23 cellular contexts compared by ENCODE assay signal in the genomic region with DNA sequence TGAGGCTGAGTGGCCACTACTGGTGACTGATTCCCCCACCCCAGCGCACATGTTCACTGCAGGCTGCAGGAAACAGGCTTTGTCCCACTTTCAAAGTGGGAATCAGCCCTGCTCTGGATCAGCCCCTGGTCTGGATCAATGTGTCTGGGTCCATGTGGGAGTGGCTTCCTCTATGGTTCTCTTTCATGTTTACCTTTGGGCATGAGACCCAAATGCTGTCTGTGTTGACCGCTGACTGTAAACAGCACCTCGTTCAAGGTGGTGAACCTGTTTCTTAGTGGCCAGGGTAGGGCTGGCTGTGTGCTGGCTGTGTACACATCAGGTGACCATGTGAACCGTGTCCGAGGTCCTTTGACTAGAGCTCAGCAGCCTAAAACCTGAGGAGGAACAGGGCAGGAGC.
DNase-seq lines count a peak whose midpoint lies in the region; ATAC-seq, FAIRE-seq and TF ChIP-seq lines count a peak whose summit lies in the region.
"Had no signal": no experiment of that assay in that cellular context is flagged by ENCODE, and none has a peak within 500 bp of the region (broad histone marks: within the 10 kb centered on the region; RNA-seq: fewer than 3 reads in every experiment).

No MANE protein-coding gene starts in this region.

- DNase-seq in H9 (no peak), colonic mucosa (peak; percentile 59), mesenchymal stem cell (no peak), spleen (peak; percentile 24), upper lobe of left lung (no peak), GM12891 (ENCODE audit: insufficient read length, low spot score) (no peak), ACHN (no peak), T-helper 2 cell (no peak)
- DNase-seq: activated CD4-positive, alpha-beta T cell treated with anti-CD3 and anti-CD28 coated beads, Interleukin-2, amount 50 U/mL, for 1 hour; activated CD8-positive, alpha-beta memory T cell treated with anti-CD3 and anti-CD28 coated beads, Interleukin-2, amount 10 ng/mL, durations not matched to agents 7 days and 5 days; C1 segment of cervical spinal cord; heart right ventricle; NCI-H1105 treated with DMSO at 0.1 percent for 48 hours; NCI-H446 treated with DMSO at 0.1 percent for 48 hours; substantia nigra had no signal

- H3K23ac ChIP-seq in H9 (ENCODE audit: insufficient read length, low read depth, low read length) (no peak overlapping the region), mesenchymal stem cell (ENCODE audit: low read length in 2 of 2) (no peak overlapping the region)

- H3K9ac ChIP-seq in H9 (ENCODE audit: extremely low read depth, insufficient read length, low read length) (no peak overlapping the region), colonic mucosa (ENCODE audit: low read depth in 2 of 2, low read length in 2 of 2) (peak overlapping the region in 1 of 2 donors; percentile 46), mesenchymal stem cell (ENCODE audit: low read length) (no peak overlapping the region)

- H3K27me3 ChIP-seq in H9 (ENCODE audit: insufficient read depth, low read length) (no peaks in the 10 kb centered on the region), colonic mucosa (no peaks in the 10 kb centered on the region), mesenchymal stem cell (ENCODE audit: control insufficient read depth in 1 of 2, insufficient read depth in 1 of 2, low read length in 2 of 2) (no peaks in the 10 kb centered on the region), spleen (replicated peaks in 1 of 7) (no peaks in the 10 kb centered on the region), upper lobe of left lung (no peaks in the 10 kb centered on the region)
- H3K27me3 ChIP-seq: ascending aorta, vagina had no signal

- no peak overlapping the region for H3K56ac ChIP-seq in H9 (ENCODE audit: insufficient read length, low read depth, low read length)

- H3K9me3 ChIP-seq in H9 (ENCODE audit: control insufficient read depth, low read depth, low read length) (no peaks in the 10 kb centered on the region), colonic mucosa (no peaks in the 10 kb centered on the region), mesenchymal stem cell (ENCODE audit: control insufficient read depth, low read length) (no peaks in the 10 kb centered on the region), spleen (peaks cover 0 to 5% (median 0%) of the 10 kb centered on the region in 8 donors), upper lobe of left lung (no peaks in the 10 kb centered on the region)
- H3K9me3 ChIP-seq: ascending aorta, vagina had no signal

- H2BK20ac ChIP-seq in H9 (ENCODE audit: low read depth, low read length, poor library complexity, severe bottlenecking) = no peak overlapping the region

- H2BK5ac ChIP-seq in H9 (ENCODE audit: insufficient read length, low read length) (no peak overlapping the region), mesenchymal stem cell (ENCODE audit: low read depth, low read length, poor library complexity, severe bottlenecking) (no peak overlapping the region)

- H3K27me3 Mint-ChIP-seq in H9 (ENCODE audit: low read depth) = no peaks in the 10 kb centered on the region
- H3K27me3 Mint-ChIP-seq: activated CD8-positive, alpha-beta memory T cell treated with anti-CD3 and anti-CD28 coated beads, Interleukin-2, amount 10 ng/mL, durations not matched to agents 7 days and 5 days; central memory CD8-positive, alpha-beta T cell had no signal

- H2BK12ac ChIP-seq in H9 (ENCODE audit: insufficient read length, low read depth, low read length) (no peak overlapping the region), mesenchymal stem cell (ENCODE audit: low read length in 2 of 2) (peak overlapping the region in 1 of 2 experiments; percentile 6)

- H3K4ac ChIP-seq in H9 (ENCODE audit: low read depth, low read length) (no peak overlapping the region), mesenchymal stem cell (ENCODE audit: low read depth in 1 of 2, low read length in 2 of 2) (no peak overlapping the region)

- H3K27ac ChIP-seq in H9 (ENCODE audit: insufficient read length, low read depth, low read length) = no peak overlapping the region
- H3K27ac ChIP-seq in colonic mucosa = no peak overlapping the region
- no peak overlapping the region for H3K27ac ChIP-seq in mesenchymal stem cell (ENCODE audit: low read length, poor library complexity, severe bottlenecking)
- no peak overlapping the region for H3K27ac ChIP-seq in spleen
- no peak overlapping the region for H3K27ac ChIP-seq in upper lobe of left lung
- H3K27ac ChIP-seq: ascending aorta, heart right ventricle, vagina had no signal

- peaks cover 10 to 18% of the 10 kb centered on the region in 2 experiments for H3K4me1 Mint-ChIP-seq in H9
- H3K4me1 Mint-ChIP-seq: mesothelial cell of epicardium had no signal

- H3K79me2 ChIP-seq in H9 (ENCODE audit: insufficient read depth, low read length) = no peaks in the 10 kb centered on the region

- H3K4me3 Mint-ChIP-seq in H9 = no peak overlapping the region
- H3K4me3 Mint-ChIP-seq: activated CD8-positive, alpha-beta memory T cell treated with anti-CD3 and anti-CD28 coated beads, Interleukin-2, amount 10 ng/mL, durations not matched to agents 7 days and 5 days; central memory CD8-positive, alpha-beta T cell; mesothelial cell of epicardium; nephron had no signal

- H4K5ac ChIP-seq in H9 (ENCODE audit: insufficient read length, low read depth, low read length) = no peak overlapping the region

- H3K9me3 Mint-ChIP-seq in H9 = no peaks in the 10 kb centered on the region; a peak in 1 of 5 replicates
- H3K9me3 Mint-ChIP-seq: activated naive CD4-positive, alpha-beta T cell treated with anti-CD3 and anti-CD28 coated beads, Interleukin-2, amount 50 U/mL, for 72 hours; central memory CD8-positive, alpha-beta T cell; nephron had no signal

- H3K4me3 ChIP-seq in colonic mucosa = no peak overlapping the region
- no peak overlapping the region for H3K4me3 ChIP-seq in mesenchymal stem cell (ENCODE audit: insufficient read depth in 1 of 2, low read depth in 1 of 2, low read length in 2 of 2)
- H3K4me3 ChIP-seq in spleen = no peak overlapping the region
- H3K4me3 ChIP-seq in upper lobe of left lung = no peak overlapping the region
- H3K4me3 ChIP-seq: ascending aorta, heart right ventricle, vagina had no signal

- no peak overlapping the region for H3T11ph ChIP-seq in H9 (ENCODE audit: low read length)

- H4K8ac ChIP-seq in H9 (replicated peaks; ENCODE audit: insufficient read length, low read depth, low read length) (no peak overlapping the region), mesenchymal stem cell (ENCODE audit: low read length) (no peak overlapping the region)

- H3K36me3 ChIP-seq in colonic mucosa (no peaks in the 10 kb centered on the region), mesenchymal stem cell (ENCODE audit: control insufficient read depth in 1 of 2, insufficient read depth in 2 of 2, low read depth in 1 of 2, low read length in 2 of 2) (no peaks in the 10 kb centered on the region), spleen (no peaks in the 10 kb centered on the region), upper lobe of left lung (no peaks in the 10 kb centered on the region)
- H3K36me3 ChIP-seq: ascending aorta, heart right ventricle, vagina had no signal

- in situ Hi-C loops in ACHN (cut with HindIII; ENCODE audit: low pct_ligation_motif_present, low pct_unique_long_range_greater_than_20kb, low sequenced_read_pairs) = no loop called here

- WGBS in H9 (ENCODE audit: extremely low coverage, insufficient read length, low lambda C conversion rate) = no CpG with 5 or more reads among the region's 5 CpGs
- WGBS in mesenchymal stem cell = 76% methylated on average over 5 of the region's 5 CpGs
- WGBS in spleen, 5 donors = 62 to 89% (median 77%) methylated on average over 3 to 5 of the region's 5 CpGs
- 67% methylated on average over 3 to 5 of the region's 5 CpGs for WGBS in upper lobe of left lung, 2 donors

- H3K79me1 ChIP-seq in H9 (ENCODE audit: insufficient read depth, low read depth, low read length, poor library complexity, severe bottlenecking) = no peaks in the 10 kb centered on the region
- H3K79me1 ChIP-seq in mesenchymal stem cell (replicated peaks; ENCODE audit: low read length, poor library complexity, severe bottlenecking) = peaks cover 32% of the 10 kb centered on the region

- H3K4me2 ChIP-seq in H9 (ENCODE audit: insufficient read depth, insufficient read length, low read length) = no peak overlapping the region
- no peak overlapping the region for H3K4me2 ChIP-seq in mesenchymal stem cell (ENCODE audit: low read length, poor library complexity, severe bottlenecking)

- TF ChIP-seq CTCF in H9 (conservative IDR thresholded peaks at IDR 0.05) (no peak), colonic mucosa (IDR thresholded peaks at IDR 0.05) (no peak), spleen (IDR thresholded peaks at IDR 0.05 in 8 of 11, conservative IDR thresholded peaks at IDR 0.05 in 3 of 11) (no peak), upper lobe of left lung (IDR thresholded peaks at IDR 0.05) (no peak)

- intact Hi-C loops in colonic mucosa (cut with DNase I) (no loop called here), spleen (cut with DNase I; ENCODE audit: low total_unique reads) (no loop called here)

- no peak overlapping the region for H2AK5ac ChIP-seq in H9 (ENCODE audit: insufficient read length, low read length)
- H2AK5ac ChIP-seq in mesenchymal stem cell (ENCODE audit: low read length, severe bottlenecking) = peak overlapping the region; percentile 38

- no peak overlapping the region for H2BK120ac ChIP-seq in H9 (ENCODE audit: low read depth, low read length, poor library complexity, severe bottlenecking)
- H2BK120ac ChIP-seq in mesenchymal stem cell (ENCODE audit: low read depth, low read length) = no peak overlapping the region

- TF ChIP-seq POLR2A in spleen (IDR thresholded peaks at IDR 0.05) (no peak), upper lobe of left lung (IDR thresholded peaks at IDR 0.05) (no peak), GM12891 (IDR thresholded peaks at IDR 0.05; ENCODE audit: low read depth, low read length) (no peak)

- H2AFZ ChIP-seq in H9 (ENCODE audit: low read length) (no peak overlapping the region), mesenchymal stem cell (ENCODE audit: low read depth, low read length) (no peak overlapping the region)

- H4K91ac ChIP-seq in H9 (ENCODE audit: insufficient read length, low read depth, low read length) (no peak overlapping the region), mesenchymal stem cell (ENCODE audit: low read length) (no peak overlapping the region)

- no peaks in the 10 kb centered on the region for H4K20me1 ChIP-seq in H9 (ENCODE audit: control insufficient read depth, insufficient read depth, insufficient read length)

- H3K27ac Mint-ChIP-seq in H9 = peak overlapping the region; percentile 0 to 15 (median 15); a peak in 4 of 7 replicates
- H3K27ac Mint-ChIP-seq: activated CD8-positive, alpha-beta memory T cell treated with anti-CD3 and anti-CD28 coated beads, Interleukin-2, amount 10 ng/mL, durations not matched to agents 7 days and 5 days; mesothelial cell of epicardium had no signal

- no peaks in the 10 kb centered on the region for H3K23me2 ChIP-seq in H9 (ENCODE audit: insufficient read length, low read depth, low read length, poor library complexity, severe bottlenecking)

- FAIRE-seq in GM12891 (lab: Jason Lieb, UNC) = no peak
- FAIRE-seq: GM19239 had no signal

- H3K14ac ChIP-seq in H9 (ENCODE audit: insufficient read depth, low read length) (no peak overlapping the region), mesenchymal stem cell (ENCODE audit: low read length in 2 of 2) (peak overlapping the region in 1 of 2 experiments; percentile 10)

- no peak for TF ChIP-seq EP300 in upper lobe of left lung (IDR thresholded peaks at IDR 0.05)

- no peaks in the 10 kb centered on the region; a peak in 2 of 7 replicates for H3K36me3 Mint-ChIP-seq in H9 (ENCODE audit: insufficient read depth in 1 of 3, low read depth in 3 of 3)
- H3K36me3 Mint-ChIP-seq: activated CD8-positive, alpha-beta memory T cell treated with anti-CD3 and anti-CD28 coated beads, Interleukin-2, amount 10 ng/mL, durations not matched to agents 7 days and 5 days; mesothelial cell of epicardium had no signal

- H3K4me1 ChIP-seq in H9 (ENCODE audit: insufficient read depth, low read length) = no peaks in the 10 kb centered on the region
- no peaks in the 10 kb centered on the region for H3K4me1 ChIP-seq in colonic mucosa
- peaks cover 26% of the 10 kb centered on the region for H3K4me1 ChIP-seq in mesenchymal stem cell (ENCODE audit: control insufficient read depth, insufficient read depth, low read depth, low read length)
- H3K4me1 ChIP-seq in spleen = peaks cover 0 to 12% (median 0%) of the 10 kb centered on the region in 6 donors
- H3K4me1 ChIP-seq in upper lobe of left lung = peaks cover 0 to 4% (median 1%) of the 10 kb centered on the region in 4 donors
- H3K4me1 ChIP-seq: ascending aorta, vagina had no signal

- ATAC-seq in upper lobe of left lung (ENCODE audit: low FRiP score in 2 of 2) = no peak
- ATAC-seq: activated CD8-positive, alpha-beta memory T cell treated with anti-CD3 and anti-CD28 coated beads, Interleukin-2, amount 10 ng/mL, durations not matched to agents 7 days and 5 days; activated naive CD4-positive, alpha-beta T cell treated with anti-CD3 and anti-CD28 coated beads, Interleukin-2, amount 50 U/mL, for 72 hours; HCT116 had no signal

- H2BK15ac ChIP-seq in H9 (ENCODE audit: low read depth, low read length) (no peak overlapping the region), mesenchymal stem cell (ENCODE audit: low read depth, poor library complexity, severe bottlenecking) (no peak overlapping the region)

- H3K18ac ChIP-seq in H9 (ENCODE audit: insufficient read length, low read depth, low read length) = no peak overlapping the region
- peak overlapping the region in 1 of 2 experiments; percentile 26 for H3K18ac ChIP-seq in mesenchymal stem cell (ENCODE audit: low read depth in 1 of 2, low read length in 2 of 2)

Comparison
In these comparisons a context has a peak if more than half of its experiments do, and no peak if none do; other contexts are left out.
1. DNase-seq: peak in colonic mucosa (single experiment) and spleen (single experiment); none in H9 (single experiment), mesenchymal stem cell (single experiment), upper lobe of left lung (0 of 2), GM12891 (single experiment), ACHN (single experiment) and T-helper 2 cell (0 of 5).